ENCODE assay signal across 8 cellular contexts in genomic region chr3:5186089-5186853, GRCh38. TPM values are rescaled to one million over a fixed set of nuclear protein-coding genes. Genes with fewer than 3 reads are reported as not detected.
A peak's percentile ranks its signal among the peaks of the same experiment; 100 is the strongest.
DNase-seq lines count a peak whose midpoint lies in the region; ATAC-seq and TF ChIP-seq lines count a peak whose summit lies in the region.

No MANE protein-coding gene starts in this region.

- no peaks in the 10 kb centered on the region for H3K4me1 ChIP-seq in prostate gland (replicated peaks)

- H3K36me3 ChIP-seq in prostate gland: no peaks in the 10 kb centered on the region

- H3K27ac ChIP-seq in C4-2B: peak overlapping the region; percentile 97; the same call in 1 of the 2 replicates
- peak overlapping the region; percentile 60 to 92 for H3K27ac ChIP-seq in prostate gland

- TF ChIP-seq POLR2A in NB4 (IDR thresholded peaks at IDR 0.05; ENCODE audit: extremely low read depth, insufficient read length) (no peak), prostate gland (IDR thresholded peaks at IDR 0.05) (no peak)

- DNase-seq in NB4 (ENCODE audit: low read depth) (peak; percentile 95), choroid plexus epithelial cell (ENCODE audit: low read depth) (no peak), prostate gland (ENCODE audit: low spot score) (no peak), mucosa of gallbladder (ENCODE audit: low spot score) (no peak), A172 (ENCODE audit: low spot score) (no peak)
- DNase-seq in stimulated activated CD4-positive, alpha-beta T cell treated with anti-CD3 and anti-CD28 coated beads, Interleukin-2, amount 100 ng/mL, for 24 hours: no peak

- intact Hi-C loops in prostate gland (cut with DNase I): loop anchor here (5.0 kb wide), 1 partner anchor 64 kb away; the partner anchor contains the start of gene ARL8B

- no peaks in the 10 kb centered on the region for H3K27me3 ChIP-seq in prostate gland (replicated peaks; ENCODE audit: insufficient read depth)

- peak; percentile 10 for ATAC-seq in GM19452 (IDR thresholded peaks at IDR 0.05; ENCODE audit: unreplicated experiment)

- no peaks in the 10 kb centered on the region for H3K9me3 ChIP-seq in prostate gland

- no peak for TF ChIP-seq CTCF in C4-2B (conservative IDR thresholded peaks at IDR 0.05)
- no peak for TF ChIP-seq CTCF in NB4 (IDR thresholded peaks at IDR 0.05; ENCODE audit: low read depth, low read length)
- no peak for TF ChIP-seq CTCF in choroid plexus epithelial cell (conservative IDR thresholded peaks at IDR 0.05; ENCODE audit: low read depth, low read length)
- no peak for TF ChIP-seq CTCF in prostate gland (IDR thresholded peaks at IDR 0.05)

- WGBS in prostate gland: 61% methylated on average over 6 of the region's 6 CpGs

- H3K4me3 ChIP-seq in NB4 (ENCODE audit: low read depth, low read length): peak overlapping the region; percentile 83
- peak overlapping the region; percentile 68 for H3K4me3 ChIP-seq in choroid plexus epithelial cell (ENCODE audit: low read depth, low read length)
- H3K4me3 ChIP-seq in prostate gland: peak overlapping the region; percentile 95 to 96

RNA-seq across cellular contexts. Expression of gene EDEM1, which starts 1.2 kb away (rescaled TPM):
- total RNA-seq in prostate gland (10 to 100 TPM; 40.5 to 63.1 TPM), mucosa of gallbladder (30.9 TPM)
- total RNA-seq in A172 (2014; rRNA removed; shearing (Covaris generic)): 23.4 and 25.9 TPM in 2 replicates
